Comparison of ENCODE assay signal across 23 cellular contexts in genomic region chr18:5286525-5286924, GRCh38.
"Had no signal": no experiment of that assay in that cellular context is flagged by ENCODE, and none has a peak within 500 bp of the region (broad histone marks: within the 10 kb centered on the region; RNA-seq: fewer than 3 reads in every experiment).

No MANE protein-coding gene starts in this region.

- H3K27ac ChIP-seq: adrenal gland, body of pancreas, SK-N-MC, VCaP had no signal

- H3K9me3 Mint-ChIP-seq: activated CD4-positive, alpha-beta memory T cell treated with anti-CD3 and anti-CD28 coated beads for 36 hours; activated naive CD4-positive, alpha-beta T cell treated with anti-CD3 and anti-CD28 coated beads, Interleukin-2, amount 10 ng/mL, durations not matched to agents 7 days and 5 days; activated naive CD8-positive, alpha-beta T cell treated with anti-CD3 and anti-CD28 coated beads, Interleukin-2, amount 10 ng/mL, durations not matched to agents 7 days and 5 days; activated T-cell treated with anti-CD3 and anti-CD28 coated beads, Interleukin-2, amount 50 U/mL, for 4 hours; central memory CD8-positive, alpha-beta T cell had no signal

- H3K27me3 ChIP-seq: adrenal gland, body of pancreas had no signal

- H3K4me3 Mint-ChIP-seq: activated CD4-positive, alpha-beta memory T cell treated with anti-CD3 and anti-CD28 coated beads for 36 hours; activated CD4-positive, alpha-beta T cell treated with anti-CD3 and anti-CD28 coated beads, Interleukin-2, amount 10 ng/mL, durations not matched to agents 7 days and 5 days; activated naive CD4-positive, alpha-beta T cell treated with anti-CD3 and anti-CD28 coated beads, Interleukin-2, amount 10 ng/mL, durations not matched to agents 7 days and 5 days; activated naive CD8-positive, alpha-beta T cell treated with anti-CD3 and anti-CD28 coated beads, Interleukin-2, amount 10 ng/mL, durations not matched to agents 7 days and 5 days; activated T-cell treated with anti-CD3 and anti-CD28 coated beads, Interleukin-2, amount 50 U/mL, for 4 hours; central memory CD8-positive, alpha-beta T cell had no signal

- H3K27me3 Mint-ChIP-seq: activated CD4-positive, alpha-beta memory T cell treated with anti-CD3 and anti-CD28 coated beads for 36 hours; activated CD4-positive, alpha-beta T cell treated with anti-CD3 and anti-CD28 coated beads, Interleukin-2, amount 10 ng/mL, durations not matched to agents 7 days and 5 days; activated naive CD4-positive, alpha-beta T cell treated with anti-CD3 and anti-CD28 coated beads, Interleukin-2, amount 10 ng/mL, durations not matched to agents 7 days and 5 days; activated naive CD8-positive, alpha-beta T cell treated with anti-CD3 and anti-CD28 coated beads, Interleukin-2, amount 10 ng/mL, durations not matched to agents 7 days and 5 days; central memory CD8-positive, alpha-beta T cell had no signal

- H3K9me3 ChIP-seq: adrenal gland, body of pancreas had no signal

- H3K4me1 ChIP-seq: body of pancreas had no signal

- H3K27ac Mint-ChIP-seq: activated CD4-positive, alpha-beta memory T cell treated with anti-CD3 and anti-CD28 coated beads for 36 hours; activated CD4-positive, alpha-beta T cell treated with anti-CD3 and anti-CD28 coated beads, Interleukin-2, amount 10 ng/mL, durations not matched to agents 7 days and 5 days; activated naive CD4-positive, alpha-beta T cell treated with anti-CD3 and anti-CD28 coated beads, Interleukin-2, amount 10 ng/mL, durations not matched to agents 7 days and 5 days; activated naive CD8-positive, alpha-beta T cell treated with anti-CD3 and anti-CD28 coated beads, Interleukin-2, amount 10 ng/mL, durations not matched to agents 7 days and 5 days had no signal

- ATAC-seq: activated T-cell treated with anti-CD3 and anti-CD28 coated beads, Interleukin-2, amount 50 U/mL, for 4 hours; body of pancreas had no signal

- H3K4me3 ChIP-seq: adrenal gland, body of pancreas, SK-N-MC had no signal

- DNase-seq: activated CD4-positive, alpha-beta memory T cell treated with anti-CD3 and anti-CD28 coated beads for 36 hours; activated CD4-positive, alpha-beta T cell treated with anti-CD3 and anti-CD28 coated beads, Interleukin-2, amount 10 ng/mL, durations not matched to agents 7 days and 5 days; activated CD4-positive, CD25-positive, alpha-beta regulatory T cell; activated CD8-positive, alpha-beta memory T cell treated with anti-CD3 and anti-CD28 coated beads for 24 hours; activated effector memory CD4-positive, alpha-beta T cell treated with anti-CD3 and anti-CD28 coated beads, Interleukin-2, amount 50 U/mL, for 16 hours; activated naive CD4-positive, alpha-beta T cell treated with anti-CD3 and anti-CD28 coated beads, Interleukin-2, amount 10 ng/mL, durations not matched to agents 7 days and 5 days; activated naive CD8-positive, alpha-beta T cell treated with anti-CD3 and anti-CD28 coated beads, Interleukin-2, amount 10 ng/mL, durations not matched to agents 7 days and 5 days; activated T-cell treated with anti-CD3 and anti-CD28 coated beads, Interleukin-2, amount 50 U/mL, for 4 hours; adrenal gland; aorta; body of pancreas; NCI-H1048; NCI-H146; NCI-H187 treated with DMSO at 0.1 percent for 48 hours; NCI-H2081 treated with DMSO at 0.1 percent for 48 hours; NCI-H446 treated with DMSO at 0.1 percent for 48 hours; NCI-H524 treated with DMSO at 0.1 percent for 48 hours; NCI-H748 treated with DMSO at 0.1 percent for 48 hours; SIG-M5; T-helper 1 cell had no signal
